ENCODE assay signal across 1 cellular context in genomic region chr6:41071923-41072835, GRCh38.
TF ChIP-seq lines count a peak whose summit lies in the region.

TSS of gene OARD1 (minus strand) at chr6:41072356. CDS start at chr6:41071634, 722 bp downstream.

TF ChIP-seq in K562, 482 proteins besides CTCF, POLR2A, EP300 and RAD21 (continued from another document and continues in another):
- TF ChIP-seq MGA (IDR thresholded peaks at IDR 0.05) (no peak), SMAD1 (IDR thresholded peaks at IDR 0.05; ENCODE audit: low read depth, low read length, partially characterized antibody) (peak; percentile 40), ZNF445 (CRISPR knock-in tag; IDR thresholded peaks at IDR 0.05; ENCODE audit: low read depth) (no peak), E4F1 (CRISPR knock-in tag; IDR thresholded peaks at IDR 0.05; ENCODE audit: borderline replicate concordance) (no peak), CTBP1 (IDR thresholded peaks at IDR 0.05; ENCODE audit: borderline replicate concordance) (0 out of 2 replicates have a peak, but pooled peaks have one; percentile 44), SREBF2 (CRISPR knock-in tag; IDR thresholded peaks at IDR 0.05) (0 out of 2 replicates have a peak, but pooled peaks have one; percentile 80), PTBP1 (IDR thresholded peaks at IDR 0.05; ENCODE audit: low read depth, low read length) (no peak), TEAD1 (CRISPR knock-in tag; IDR thresholded peaks at IDR 0.05) (peak in 1 of 2 experiments; percentile 96; a peak in 2 of 4 replicates), THRA (IDR thresholded peaks at IDR 0.05) (no peak), ZNF778 (CRISPR knock-in tag; IDR thresholded peaks at IDR 0.05) (no peak), ZNF511 (CRISPR knock-in tag; IDR thresholded peaks at IDR 0.05) (peak; percentile 86), ILK (tag; IDR thresholded peaks at IDR 0.05; ENCODE audit: borderline replicate concordance, low read depth) (no peak), RUNX1 (IDR thresholded peaks at IDR 0.05; ENCODE audit: low read depth) (no peak), ZNF583 (CRISPR knock-in tag; IDR thresholded peaks at IDR 0.05) (no peak), MTA2 (IDR thresholded peaks at IDR 0.05; ENCODE audit: low read depth) (no peak; the same call in 1 of the 2 replicates), E2F3 (CRISPR knock-in tag; IDR thresholded peaks at IDR 0.05) (peak; percentile 65; the same call in 1 of the 2 replicates), RBM25 (IDR thresholded peaks at IDR 0.05; ENCODE audit: low read depth, low read length, severe bottlenecking) (no peak), ZHX1 (conservative IDR thresholded peaks at IDR 0.05; ENCODE audit: low read length) (no peak), IRF2 (CRISPR knock-in tag; IDR thresholded peaks at IDR 0.05) (no peak), ZNF57 (CRISPR knock-in tag; IDR thresholded peaks at IDR 0.05) (no peak; the same call in 1 of the 2 replicates), STAT6 (CRISPR knock-in tag; IDR thresholded peaks at IDR 0.05) (no peak)
